19 cellular contexts compared by ENCODE assay signal in genomic region chr1:55140137-55140536, GRCh38.
DNase-seq lines count a peak whose midpoint lies in the region; ATAC-seq, FAIRE-seq and TF ChIP-seq lines count a peak whose summit lies in the region.
"Had no signal": no experiment of that assay in that cellular context is flagged by ENCODE, and none has a peak within 500 bp of the region (broad histone marks: within the 10 kb centered on the region; RNA-seq: fewer than 3 reads in every experiment).

No MANE protein-coding gene starts in this region.

- intact Hi-C loops in pancreas (cut with DNase I), result loop anchor here in 1 of 3 donors (5.0 kb wide), 1 partner anchor 137 kb away; no protein-coding TSS in a partner anchor
- intact Hi-C loops in A673 (cut with micrococcal nuclease; ENCODE audit: unreplicated experiment), result loop anchor here (1.0 kb wide), 1 partner anchor 137 kb away; no protein-coding TSS in a partner anchor

- H3K9me3 ChIP-seq in astrocyte (ENCODE audit: insufficient read depth, low read depth, low read length) (no peaks in the 10 kb centered on the region), pancreas (no peaks in the 10 kb centered on the region), A673 (ENCODE audit: low read depth, low read length, poor library complexity, severe bottlenecking) (no peaks in the 10 kb centered on the region)
- H3K9me3 ChIP-seq: HAP-1, left ventricle myocardium inferior, tibial nerve had no signal

- ATAC-seq in activated CD8-positive, alpha-beta memory T cell treated with anti-CD3 and anti-CD28 coated beads, Interleukin-2, amount 10 ng/mL, durations not matched to agents 7 days and 5 days, result no peak
- ATAC-seq in pancreas (no peak), HG03439 (IDR thresholded peaks at IDR 0.05; ENCODE audit: unreplicated experiment) (no peak)

- H3K27me3 ChIP-seq in astrocyte (ENCODE audit: insufficient read depth, low read length), result no peaks in the 10 kb centered on the region
- H3K27me3 ChIP-seq in pancreas, result no peaks in the 10 kb centered on the region
- H3K27me3 ChIP-seq in A673 (replicated peaks; ENCODE audit: insufficient read depth, low read depth, low read length, poor library complexity), result no peaks in the 10 kb centered on the region
- H3K27me3 ChIP-seq: tibial nerve had no signal

- TF ChIP-seq CTCF in astrocyte (IDR thresholded peaks at IDR 0.05; ENCODE audit: insufficient read depth, low read depth, low read length) (no peak), pancreas (IDR thresholded peaks at IDR 0.05) (no peak), A673 (conservative IDR thresholded peaks at IDR 0.05; ENCODE audit: low read depth, low read length) (no peak)

- H3K27ac ChIP-seq in astrocyte (ENCODE audit: low read depth, low read length) (no peak overlapping the region), pancreas (no peak overlapping the region), A673 (ENCODE audit: low read depth, low read length, poor library complexity, severe bottlenecking) (no peak overlapping the region)
- H3K27ac ChIP-seq: left ventricle myocardium inferior, WERI-Rb-1 had no signal

- H3K4me1 ChIP-seq in astrocyte (ENCODE audit: insufficient read depth, low read length) (no peaks in the 10 kb centered on the region), pancreas (peaks cover 0 to 3% (median 0%) of the 10 kb centered on the region in 3 donors), A673 (ENCODE audit: insufficient read depth, low read length, poor library complexity, severe bottlenecking) (no peaks in the 10 kb centered on the region)

- H3K36me3 ChIP-seq in astrocyte (ENCODE audit: insufficient read depth, low read length), result peaks cover 39% of the 10 kb centered on the region
- H3K36me3 ChIP-seq in pancreas, result peaks cover 0 to 76% (median 16%) of the 10 kb centered on the region in 3 donors
- H3K36me3 ChIP-seq in A673 (ENCODE audit: insufficient read depth, low read length, poor library complexity, severe bottlenecking), result peaks cover 83% of the 10 kb centered on the region

- CTCF ChIA-PET in activated CD8-positive, alpha-beta memory T cell treated with anti-CD3 and anti-CD28 coated beads, Interleukin-2, amount 10 ng/mL, durations not matched to agents 7 days and 5 days (lab: Charles Lee), result interaction anchor here (1.0 to 6.6 kb wide), 7 partner anchors 12 to 238 kb away, joined by 3 to 92 read pairs (median 4); no protein-coding TSS in a partner anchor
- CTCF ChIA-PET in A673 (lab: Charles Lee), result no interaction called here

- no peak overlapping the region for H3K4me2 ChIP-seq in astrocyte (ENCODE audit: low read length)

- no peak for DNase-seq in activated CD8-positive, alpha-beta memory T cell treated with anti-CD3 and anti-CD28 coated beads, Interleukin-2, amount 10 ng/mL, durations not matched to agents 7 days and 5 days
- DNase-seq in activated CD8-positive, alpha-beta memory T cell treated with anti-CD3 and anti-CD28 coated beads, Interleukin-2, amount 50 U/mL, for 4 hours, result no peak
- peak; percentile 27 for DNase-seq in astrocyte (ENCODE audit: low read depth)
- no peak for DNase-seq in pancreas
- DNase-seq in RPMI8226, result no peak
- DNase-seq in A673 (ENCODE audit: low spot score), result no peak

- no peak overlapping the region for H3K9ac ChIP-seq in astrocyte (ENCODE audit: low read length)

- H3K27me3 Mint-ChIP-seq in activated CD8-positive, alpha-beta memory T cell treated with anti-CD3 and anti-CD28 coated beads, Interleukin-2, amount 10 ng/mL, durations not matched to agents 7 days and 5 days, result no peaks in the 10 kb centered on the region
- no peaks in the 10 kb centered on the region for H3K27me3 Mint-ChIP-seq in astrocyte (ENCODE audit: low read depth, unreplicated experiment)
- H3K27me3 Mint-ChIP-seq: activated CD4-positive, alpha-beta T cell treated with anti-CD3 and anti-CD28 coated beads, Interleukin-2, amount 10 ng/mL, durations not matched to agents 24 days and 14 days; activated naive CD8-positive, alpha-beta T cell treated with anti-CD3 and anti-CD28 coated beads for 36 hours; B cell; naive B cell had no signal

- peaks cover 22% of the 10 kb centered on the region for H3K4me1 Mint-ChIP-seq in activated CD8-positive, alpha-beta memory T cell treated with anti-CD3 and anti-CD28 coated beads, Interleukin-2, amount 10 ng/mL, durations not matched to agents 7 days and 5 days
- no peaks in the 10 kb centered on the region for H3K4me1 Mint-ChIP-seq in astrocyte (ENCODE audit: low read depth, unreplicated experiment)
- H3K4me1 Mint-ChIP-seq: mesothelial cell of epicardium had no signal

- FAIRE-seq in G401.6 (lab: Jason Lieb, UNC), result peak; percentile 8
- no peak for FAIRE-seq in astrocyte (lab: Jason Lieb, UNC)
- FAIRE-seq in pancreas (lab: Jason Lieb, UNC), result peak; percentile 56

- H3K79me2 ChIP-seq in astrocyte (ENCODE audit: insufficient read depth, low read length), result no peaks in the 10 kb centered on the region

- no TSS peak for BruUV-seq in A673 (replicated peaks; lab: Mats Ljungman, UMichigan)

- H2AFZ ChIP-seq in astrocyte (ENCODE audit: low read depth, low read length), result no peak overlapping the region

- no peak overlapping the region for H3K4me3 Mint-ChIP-seq in activated CD8-positive, alpha-beta memory T cell treated with anti-CD3 and anti-CD28 coated beads, Interleukin-2, amount 10 ng/mL, durations not matched to agents 7 days and 5 days
- H3K4me3 Mint-ChIP-seq in astrocyte (ENCODE audit: unreplicated experiment), result no peak overlapping the region
- H3K4me3 Mint-ChIP-seq: activated T-helper 1 cell treated with anti-CD3 and anti-CD28 coated beads, Interleukin-12 subunit alpha, Interleukin-12 subunit beta, Interleukin-2, Interleukin-4 antibody, amounts not matched to agents 30 ng/mL and 10 ng/mL and 1 ng/mL, durations not matched to agents 14 hours and 24 hours and 36 hours; B cell; mesothelial cell of epicardium; naive B cell had no signal

- H3K27ac Mint-ChIP-seq in activated CD8-positive, alpha-beta memory T cell treated with anti-CD3 and anti-CD28 coated beads, Interleukin-2, amount 10 ng/mL, durations not matched to agents 7 days and 5 days, result peak overlapping the region; percentile 38
- no peak overlapping the region for H3K27ac Mint-ChIP-seq in astrocyte (ENCODE audit: unreplicated experiment)
- H3K27ac Mint-ChIP-seq: B cell, mesothelial cell of epicardium had no signal

- WGBS in pancreas, 2 donors, result 75 to 87% methylated on average over 2 of the region's 2 CpGs

- no peak overlapping the region for H3K4me3 ChIP-seq in astrocyte (ENCODE audit: insufficient read depth, low read depth, low read length)
- no peak overlapping the region for H3K4me3 ChIP-seq in pancreas
- H3K4me3 ChIP-seq in A673 (ENCODE audit: low read depth, low read length, poor library complexity, severe bottlenecking), result no peak overlapping the region
- H3K4me3 ChIP-seq: HAP-1, left ventricle myocardium inferior, skin epidermis, tibial nerve had no signal

- no peaks in the 10 kb centered on the region for H4K20me1 ChIP-seq in astrocyte (ENCODE audit: insufficient read depth, low read length)

- POLR2A ChIA-PET in A673 (lab: Charles Lee; ENCODE audit: low non-redundant PET), result no interaction called here

- no peaks in the 10 kb centered on the region for H3K9me3 Mint-ChIP-seq in activated CD8-positive, alpha-beta memory T cell treated with anti-CD3 and anti-CD28 coated beads, Interleukin-2, amount 10 ng/mL, durations not matched to agents 7 days and 5 days (ENCODE audit: low read depth)
- H3K9me3 Mint-ChIP-seq in astrocyte (ENCODE audit: unreplicated experiment), result no peaks in the 10 kb centered on the region
- H3K9me3 Mint-ChIP-seq: activated CD4-positive, alpha-beta T cell treated with anti-CD3 and anti-CD28 coated beads, Interleukin-2, amount 10 ng/mL, durations not matched to agents 24 days and 14 days; activated naive CD8-positive, alpha-beta T cell treated with anti-CD3 and anti-CD28 coated beads for 36 hours; activated T-helper 1 cell treated with anti-CD3 and anti-CD28 coated beads, Interleukin-12 subunit alpha, Interleukin-12 subunit beta, Interleukin-2, Interleukin-4 antibody, amounts not matched to agents 30 ng/mL and 10 ng/mL and 1 ng/mL, durations not matched to agents 14 hours and 24 hours and 36 hours; mesothelial cell of epicardium had no signal

- peaks cover 29% of the 10 kb centered on the region for H3K36me3 Mint-ChIP-seq in activated CD8-positive, alpha-beta memory T cell treated with anti-CD3 and anti-CD28 coated beads, Interleukin-2, amount 10 ng/mL, durations not matched to agents 7 days and 5 days
- peaks cover 6% of the 10 kb centered on the region for H3K36me3 Mint-ChIP-seq in astrocyte (ENCODE audit: low read depth, unreplicated experiment)
